Comparison of ENCODE assay signal across 8 cellular contexts in genomic region chr6:131627724-131628682, GRCh38. TPM values are rescaled to one million over a fixed set of nuclear protein-coding genes. Genes with fewer than 3 reads are reported as not detected.
DNase-seq lines count a peak whose midpoint lies in the region; ATAC-seq and TF ChIP-seq lines count a peak whose summit lies in the region.

Gene MED23, minus strand, starts transcription at chr6:131628242. Its CDS starts 193 bp downstream, at chr6:131628049.

- H3K27ac ChIP-seq in epithelial cell of prostate: peak within 1 kb of the TSS; percentile 81

- peak; percentile 74 for TF ChIP-seq RAD21 in Ishikawa (IDR thresholded peaks at IDR 0.05; ENCODE audit: low read depth)

- TF ChIP-seq EP300 in Ishikawa (IDR thresholded peaks at IDR 0.05; ENCODE audit: borderline replicate concordance): peak; percentile 49; the same call in 1 of the 2 replicates

- DNase-seq in DMS53 (lab: John Stamatoyannopoulos, UW) (peak; percentile 95), OCI-M2 (lab: John Stamatoyannopoulos, UW; ENCODE audit: unreplicated experiment) (peak; percentile 95), activated T-cell treated with anti-CD3 and anti-CD28 coated beads for 48 hours (ENCODE audit: low read depth) (peak; percentile 95), epithelial cell of prostate (ENCODE audit: low read depth, low spot score) (peak; percentile 82), mucosa of gallbladder (ENCODE audit: low spot score) (peak; percentile 96)
- DNase-seq in stimulated activated CD8-positive, alpha-beta memory T cell treated with anti-CD3 and anti-CD28 coated beads, Interleukin-4, amount 100 ng/mL, for 4 hours (ENCODE audit: low read depth in 2 of 2, low spot score in 1 of 2): peak; percentile 85 to 94

- peak; percentile 98 for ATAC-seq in GM21576 (IDR thresholded peaks at IDR 0.05; ENCODE audit: unreplicated experiment)

TF ChIP-seq in Ishikawa, 13 proteins besides CTCF, POLR2A, EP300 and RAD21:
- peak; percentile 88 for TF ChIP-seq TCF12 (IDR thresholded peaks at IDR 0.05; ENCODE audit: low read depth)
- peak; percentile 55 for TF ChIP-seq NFIC (IDR thresholded peaks at IDR 0.05)
- TF ChIP-seq TAF1 (IDR thresholded peaks at IDR 0.05; ENCODE audit: low read depth): peak; percentile 95
- TF ChIP-seq CEBPB (IDR thresholded peaks at IDR 0.05): no peak
- peak; percentile 30; the same call in 1 of the 2 replicates for TF ChIP-seq FOXM1 (IDR thresholded peaks at IDR 0.05; ENCODE audit: borderline replicate concordance, low read depth)
- peak; percentile 60; the same call in 1 of the 2 replicates for TF ChIP-seq USF1 (IDR thresholded peaks at IDR 0.05)
- peak; percentile 69 for TF ChIP-seq YY1 (IDR thresholded peaks at IDR 0.05; ENCODE audit: low read depth)
- 0 out of 2 replicates have a peak, but pooled peaks have one; percentile 64 for TF ChIP-seq ZBTB7A (IDR thresholded peaks at IDR 0.05; ENCODE audit: low read depth)
- TF ChIP-seq EGR1 (IDR thresholded peaks at IDR 0.05): no peak
- no peak for TF ChIP-seq REST (IDR thresholded peaks at IDR 0.05; ENCODE audit: low read depth)
- TF ChIP-seq CREB1 (IDR thresholded peaks at IDR 0.05; ENCODE audit: low read depth): peak; percentile 39; the same call in 1 of the 2 replicates
- no peak; the same call in 1 of the 2 replicates for TF ChIP-seq TEAD4 (IDR thresholded peaks at IDR 0.05)
- peak; percentile 82 for TF ChIP-seq MAX (IDR thresholded peaks at IDR 0.05)
TF ChIP-seq in Ishikawa: peak in this region for 9.

RNA-seq across cellular contexts. Expression of gene MED23, which starts in this region (rescaled TPM):
- 30.6 TPM for total RNA-seq in mucosa of gallbladder

Comparison
In these comparisons a context has a peak if more than half of its experiments do, and no peak if none do; other contexts are left out.
1. Peak in every context shown above with its lines: DNase-seq, ATAC-seq and H3K27ac ChIP-seq.